1 cellular context compared by ENCODE assay signal in the genomic region with DNA sequence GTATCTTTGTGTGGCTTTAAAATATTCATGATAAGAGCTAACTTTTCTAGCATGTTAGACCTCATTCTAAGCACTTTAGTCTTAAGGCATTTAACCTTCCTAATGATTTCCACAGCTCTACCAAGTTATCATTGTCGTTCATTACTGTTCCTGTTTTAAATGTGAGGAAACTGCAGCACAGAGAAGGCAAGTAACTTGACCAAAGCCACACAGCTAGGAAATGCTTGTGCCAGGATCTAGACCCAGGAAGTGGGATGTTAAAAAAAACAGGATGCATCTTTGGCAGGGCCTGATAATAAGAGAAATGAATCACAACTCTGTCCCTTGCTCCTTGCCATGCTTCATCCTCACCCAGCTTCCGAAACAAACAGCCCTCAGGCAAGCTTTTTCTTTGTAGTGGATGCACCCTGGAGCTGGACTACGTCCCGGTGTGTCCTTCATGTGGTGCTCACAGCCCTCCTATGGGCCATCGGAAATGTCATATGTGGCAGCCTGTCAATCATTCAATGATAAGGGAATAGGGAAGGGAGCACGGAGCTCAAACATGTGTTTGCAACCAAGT.
A peak's percentile ranks its signal among the peaks of the same experiment; 100 is the strongest.
TF ChIP-seq lines count a peak whose summit lies in the region.

No MANE protein-coding gene starts in this region.

TF ChIP-seq in K562, 482 proteins besides CTCF, POLR2A, EP300 and RAD21:
- TF ChIP-seq, protein P1, sequence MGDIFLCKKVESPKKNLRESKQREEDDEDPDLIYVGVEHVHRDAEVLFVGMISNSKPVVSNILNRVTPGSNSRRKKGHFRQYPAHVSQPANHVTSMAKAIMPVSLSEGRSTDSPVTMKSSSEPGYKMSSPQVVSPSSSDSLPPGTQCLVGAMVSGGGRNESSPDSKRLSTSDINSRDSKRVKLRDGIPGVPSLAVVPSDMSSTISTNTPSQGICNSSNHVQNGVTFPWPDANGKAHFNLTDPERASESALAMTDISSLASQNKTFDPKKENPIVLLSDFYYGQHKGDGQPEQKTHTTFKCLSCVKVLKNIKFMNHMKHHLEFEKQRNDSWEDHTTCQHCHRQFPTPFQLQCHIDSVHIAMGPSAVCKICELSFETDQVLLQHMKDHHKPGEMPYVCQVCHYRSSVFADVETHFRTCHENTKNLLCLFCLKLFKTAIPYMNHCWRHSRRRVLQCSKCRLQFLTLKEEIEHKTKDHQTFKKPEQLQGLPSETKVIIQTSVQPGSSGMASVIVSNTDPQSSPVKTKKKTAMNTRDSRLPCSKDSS (IDR thresholded peaks at IDR 0.05; ENCODE audit: low read depth, partially characterized antibody): no peak
- TF ChIP-seq GTF2E2 (tag; IDR thresholded peaks at IDR 0.05) (no peak), RBM25 (IDR thresholded peaks at IDR 0.05; ENCODE audit: low read depth, low read length, severe bottlenecking) (peak; percentile 96), BCOR (IDR thresholded peaks at IDR 0.05) (peak; percentile 66), GATAD2B (IDR thresholded peaks at IDR 0.05; ENCODE audit: borderline replicate concordance) (no peak), ADNP (tag; IDR thresholded peaks at IDR 0.05) (0 out of 2 replicates have a peak, but pooled peaks have one; percentile 19), POLR2G (IDR thresholded peaks at IDR 0.05; ENCODE audit: low read depth, low read length) (no peak), KDM1A (IDR thresholded peaks at IDR 0.05) (peak; percentile 17 to 35; a peak in 1 of 4 replicates), POLR2H (tag; IDR thresholded peaks at IDR 0.05; ENCODE audit: low read depth) (no peak), ZZZ3 (IDR thresholded peaks at IDR 0.05) (no peak), NR1H2 (CRISPR knock-in tag; IDR thresholded peaks at IDR 0.05) (no peak), ZFP36 (IDR thresholded peaks at IDR 0.05; ENCODE audit: low read depth, low read length, partially characterized antibody) (peak; percentile 82)
- TF ChIP-seq, protein P2, sequence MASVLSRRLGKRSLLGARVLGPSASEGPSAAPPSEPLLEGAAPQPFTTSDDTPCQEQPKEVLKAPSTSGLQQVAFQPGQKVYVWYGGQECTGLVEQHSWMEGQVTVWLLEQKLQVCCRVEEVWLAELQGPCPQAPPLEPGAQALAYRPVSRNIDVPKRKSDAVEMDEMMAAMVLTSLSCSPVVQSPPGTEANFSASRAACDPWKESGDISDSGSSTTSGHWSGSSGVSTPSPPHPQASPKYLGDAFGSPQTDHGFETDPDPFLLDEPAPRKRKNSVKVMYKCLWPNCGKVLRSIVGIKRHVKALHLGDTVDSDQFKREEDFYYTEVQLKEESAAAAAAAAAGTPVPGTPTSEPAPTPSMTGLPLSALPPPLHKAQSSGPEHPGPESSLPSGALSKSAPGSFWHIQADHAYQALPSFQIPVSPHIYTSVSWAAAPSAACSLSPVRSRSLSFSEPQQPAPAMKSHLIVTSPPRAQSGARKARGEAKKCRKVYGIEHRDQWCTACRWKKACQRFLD (CRISPR knock-in tag; IDR thresholded peaks at IDR 0.05): no peak
